In the genomic region with DNA sequence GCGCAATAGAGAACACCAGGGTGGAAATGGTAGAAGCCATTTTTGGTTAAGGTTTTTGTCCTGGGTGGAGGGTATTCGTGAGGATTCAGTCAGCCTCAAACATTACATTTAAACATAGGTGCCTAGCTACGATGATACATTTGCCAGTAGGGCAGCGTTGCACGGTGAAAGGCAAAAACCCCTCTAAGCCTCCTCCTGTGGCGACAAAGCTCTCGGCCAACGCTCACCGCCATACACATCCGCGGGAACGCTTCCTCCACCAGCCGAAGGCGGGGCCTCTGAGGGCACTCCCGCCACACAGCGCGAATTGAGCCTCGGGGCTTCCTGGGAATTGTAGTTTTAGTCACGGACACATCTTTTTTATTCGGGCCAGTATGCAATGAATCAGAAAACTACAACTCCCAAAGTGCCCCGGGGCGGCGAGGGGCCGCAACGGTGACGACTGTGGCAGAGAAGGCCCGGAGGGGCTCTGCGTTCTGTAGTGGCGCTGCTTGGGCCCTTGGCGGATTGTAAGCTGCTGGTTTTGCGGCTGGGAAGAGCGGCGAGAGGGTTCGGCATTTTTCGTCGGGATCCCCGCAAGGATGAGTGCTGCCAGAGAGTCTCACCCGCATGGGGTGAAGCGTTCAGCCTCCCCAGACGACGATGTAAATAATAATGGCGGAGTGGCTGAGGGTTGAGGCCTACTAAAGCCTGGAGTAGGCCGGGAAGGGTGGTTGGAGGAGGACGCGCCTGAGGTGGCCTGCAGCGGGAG, we compare ENCODE assay signal across 8 cellular contexts. TPM values are rescaled to one million over a fixed set of nuclear protein-coding genes. Genes with fewer than 3 reads are reported as not detected.
DNase-seq lines count a peak whose midpoint lies in the region; ATAC-seq, FAIRE-seq and TF ChIP-seq lines count a peak whose summit lies in the region.

C11orf58 (plus strand) TSS at position 450 of the 751 bp plus-strand sequence; CDS start at position 582, 132 bp downstream.

- DNase-seq in NCI-H2107 treated with DMSO at 0.1 percent for 48 hours (lab: John Stamatoyannopoulos, UW; ENCODE audit: unreplicated experiment) (peak; percentile 97), body of pancreas (peak; percentile 95 to 98 (median 96)), iPS DF 19.7 (ENCODE audit: low read depth, low spot score) (peak; percentile 90), sciatic nerve (ENCODE audit: low spot score) (peak; percentile 96)

- peak; percentile 88 to 97 (median 96) for TF ChIP-seq POLR2A in body of pancreas (IDR thresholded peaks at IDR 0.05)

- H3K4me1 ChIP-seq in body of pancreas = peaks cover 40% of the 10 kb centered on the region

- no peaks in the 10 kb centered on the region for H3K27me3 ChIP-seq in body of pancreas

- H3K36me3 ChIP-seq in body of pancreas (replicated peaks in 1 of 2; ENCODE audit: insufficient read depth in 1 of 2, low read depth in 2 of 2) = no peaks in the 10 kb centered on the region

- intact Hi-C loops in body of pancreas (cut with DNase I) = no loop called here
- intact Hi-C loops in sciatic nerve (cut with DNase I) = no loop called here

- ATAC-seq in GM18520 (IDR thresholded peaks at IDR 0.05; ENCODE audit: unreplicated experiment) (peak; percentile 98), HG03064 (IDR thresholded peaks at IDR 0.05; ENCODE audit: low read depth, unreplicated experiment) (peak; percentile 99), body of pancreas (peak; percentile 98), sciatic nerve (peak; percentile 99)

- TF ChIP-seq CTCF in 22Rv1 (IDR thresholded peaks at IDR 0.05) = no peak
- TF ChIP-seq CTCF in body of pancreas (IDR thresholded peaks at IDR 0.05) = peak in 2 of 7 experiments; percentile 3 to 11

- peak within 1 kb of the TSS; percentile 38 to 70 for H3K4me3 ChIP-seq in body of pancreas

- 0% methylated on average over 31 to 46 of the region's 46 CpGs for whole genome bisulfite sequencing in body of pancreas, 2 donors

- no peaks in the 10 kb centered on the region for H3K9me3 ChIP-seq in body of pancreas

- peak; percentile 76 for FAIRE-seq in TTC549 (lab: Jason Lieb, UNC)

- H3K27ac ChIP-seq in 22Rv1 (peak within 1 kb of the TSS; percentile 77), body of pancreas (peak within 1 kb of the TSS; percentile 84 to 97 (median 94))

RNA-seq across cellular contexts. Expression of gene C11orf58, which starts in this region (rescaled TPM):
- 10 to 100 TPM; 59.7 to 92.4 TPM for total RNA-seq in body of pancreas
- total RNA-seq in sciatic nerve = 127 TPM

Comparison
In these comparisons a context has a peak if more than half of its experiments do, and no peak if none do; other contexts are left out.
1. Peak in every context shown above with its lines: DNase-seq, ATAC-seq, H3K4me3 ChIP-seq and H3K27ac ChIP-seq.